Comparison of ENCODE assay signal across 34 cellular contexts in genomic region chr12:107096571-107096970, GRCh38. TPM values are rescaled to one million over a fixed set of nuclear protein-coding genes. Genes with fewer than 3 reads are reported as not detected.
A peak's percentile ranks its signal among the peaks of the same experiment; 100 is the strongest.
DNase-seq lines count a peak whose midpoint lies in the region; ATAC-seq, FAIRE-seq and TF ChIP-seq lines count a peak whose summit lies in the region.
"Had no signal": no experiment of that assay in that cellular context is flagged by ENCODE, and none has a peak within 500 bp of the region (broad histone marks: within the 10 kb centered on the region; RNA-seq: fewer than 3 reads in every experiment).

No MANE protein-coding gene starts in this region.

- CTCF ChIA-PET in A549 (lab: Yijun Ruan, JAX) = interaction anchor here (1.2 kb wide), 1 partner anchor 9 kb away, joined by 4 read pairs; no protein-coding TSS in a partner anchor
- CTCF ChIA-PET in HEK293 (lab: Yijun Ruan, JAX) = no interaction called here
- CTCF ChIA-PET in K562 (lab: Yijun Ruan, JAX; ENCODE audit: low intra/inter-chr PET ratio) = no interaction called here

- 7% methylated on average over 1 of the region's 3 CpGs for WGBS in A549 (ENCODE audit: missing lambda C conversion rate)
- WGBS in K562 (ENCODE audit: insufficient coverage, low coverage, missing lambda C conversion rate) = 0% methylated on average over 3 of the region's 3 CpGs
- WGBS in esophagus muscularis mucosa = 83% methylated on average over 3 of the region's 3 CpGs

- no peak for TF ChIP-seq POLR2A in A549 (IDR thresholded peaks at IDR 0.05; ENCODE audit: low read length)
- no peak for TF ChIP-seq POLR2A in K562 (conservative IDR thresholded peaks at IDR 0.05)
- TF ChIP-seq POLR2A in esophagus muscularis mucosa (IDR thresholded peaks at IDR 0.05; ENCODE audit: low read depth) = no peak

- H3K9me3 ChIP-seq in A549 = 0 out of 3 replicates have a peak, but pooled peaks cover 6% of the 10 kb centered on the region
- H3K9me3 ChIP-seq in HEK293 (ENCODE audit: control insufficient read depth, insufficient read depth, low read depth, low read length) = no peaks in the 10 kb centered on the region
- H3K9me3 ChIP-seq in K562 (replicated peaks; ENCODE audit: control insufficient read depth, insufficient read depth, low read depth, low read length) = no peaks in the 10 kb centered on the region
- no peaks in the 10 kb centered on the region for H3K9me3 ChIP-seq in esophagus muscularis mucosa
- H3K9me3 ChIP-seq: BE2C had no signal

- no peaks in the 10 kb centered on the region for H3K27me3 ChIP-seq in K562 (ENCODE audit: control insufficient read depth in 2 of 2, insufficient read depth in 2 of 2, low read length in 2 of 2)
- no peaks in the 10 kb centered on the region for H3K27me3 ChIP-seq in esophagus muscularis mucosa
- H3K27me3 ChIP-seq: BE2C; BLaER1; BLaER1 treated with 17β-estradiol and CSF1 and Interleukin-3, amounts not matched to agents 10 nM and 100 nM had no signal

- H3K4me1 ChIP-seq in A549 (peaks cover 11% of the 10 kb centered on the region), HEK293 (ENCODE audit: control insufficient read depth, insufficient read depth, low read length) (peaks cover 2% of the 10 kb centered on the region; the same call in 1 of the 2 replicates), K562 (replicated peaks in 1 of 2; ENCODE audit: control insufficient read depth in 2 of 2, insufficient read depth in 2 of 2, low read length in 2 of 2) (peaks cover 5 to 11% of the 10 kb centered on the region in 2 experiments; a peak in 4 of 5 replicates), esophagus muscularis mucosa (peaks cover 9 to 21% (median 14%) of the 10 kb centered on the region in 4 donors)

- POLR2A ChIA-PET in A549 (lab: Yijun Ruan, JAX) (no interaction called here), HEK293 (lab: Yijun Ruan, JAX) (no interaction called here), K562 (lab: Yijun Ruan, JAX) (no interaction called here)

- FAIRE-seq in A549 (lab: Jason Lieb, UNC) (no peak), K562 (lab: Jason Lieb, UNC) (no peak)
- FAIRE-seq: A204.1, D721Med had no signal

- no peak overlapping the region for H3K27ac ChIP-seq in A549
- no peak overlapping the region for H3K27ac ChIP-seq in HEK293 (ENCODE audit: extremely low read depth, low read depth, low read length)
- no peak overlapping the region for H3K27ac ChIP-seq in K562 (ENCODE audit: extremely low read depth, low read depth, low read length)
- H3K27ac ChIP-seq in esophagus muscularis mucosa (replicated peaks in 1 of 4) = no peak overlapping the region
- H3K27ac ChIP-seq: 22Rv1; BLaER1; BLaER1 treated with 17β-estradiol and CSF1 and Interleukin-3, amounts not matched to agents 10 nM and 100 nM; C4-2B had no signal

- no peak for DNase-seq in A549 (ENCODE audit: low read depth in 1 of 2, low spot score in 1 of 2)
- DNase-seq in K562 (ENCODE audit: extremely low read depth in 1 of 4, low spot score in 3 of 4) = no peak
- DNase-seq in esophagus muscularis mucosa (ENCODE audit: extremely low spot score) = peak; percentile 62
- no peak for DNase-seq in anterior cingulate cortex (lab: John Stamatoyannopoulos, UW)
- DNase-seq in stimulated activated CD4-positive, alpha-beta T cell treated with anti-CD3 and anti-CD28 coated beads, Interleukin-1b, Interleukin-23, amount 100 ng/mL, for 48 hours = no peak
- no peak for DNase-seq in amniotic stem cell (lab: John Stamatoyannopoulos, UW)
- DNase-seq: 8988T; ACHN; AML-193; BE2C; C1 segment of cervical spinal cord; Caco-2; Calu3; CD4-positive, alpha-beta memory T cell; CD4-positive, alpha-beta T cell; CD4-positive, CD25-positive, alpha-beta regulatory T cell; CD8-positive, alpha-beta memory T cell; CD8-positive, alpha-beta T cell; COR-L47; DMS 273 treated with DMSO at 0.1 percent for 48 hours; DMS153; DMS53; DMS79; DMS79 treated with DMSO at 0.1 percent for 48 hours; DND-41; EL had no signal

- H4K20me1 ChIP-seq in K562 (replicated peaks; ENCODE audit: control insufficient read depth, insufficient read depth, low read length) = peaks cover 5% of the 10 kb centered on the region

- TF ChIP-seq EP300 in A549 (IDR thresholded peaks at IDR 0.05) (no peak), K562 (IDR thresholded peaks at IDR 0.05; ENCODE audit: low read length) (no peak), esophagus muscularis mucosa (IDR thresholded peaks at IDR 0.05) (no peak)

- TF ChIP-seq CTCF in A549 (IDR thresholded peaks at IDR 0.05) = no peak
- no peak for TF ChIP-seq CTCF in HEK293 (tag by site-specific recombination; IDR thresholded peaks at IDR 0.05)
- TF ChIP-seq CTCF in K562 (IDR thresholded peaks at IDR 0.05 in 2 of 3, conservative IDR thresholded peaks at IDR 0.05 in 1 of 3; ENCODE audit: insufficient read depth in 2 of 3, low read depth in 1 of 3, low read length in 3 of 3) = no peak
- no peak for TF ChIP-seq CTCF in esophagus muscularis mucosa (IDR thresholded peaks at IDR 0.05)

- H3K4me2 ChIP-seq in A549 (no peak overlapping the region), K562 (ENCODE audit: insufficient read depth, low read length) (no peak overlapping the region)
- H3K4me2 ChIP-seq: BLaER1; BLaER1 treated with 17β-estradiol and CSF1 and Interleukin-3, amounts not matched to agents 10 nM and 100 nM had no signal

- no peak overlapping the region for H3K9ac ChIP-seq in K562 (ENCODE audit: insufficient read depth in 1 of 2, low read depth in 2 of 2, low read length in 2 of 2)
- H3K9ac ChIP-seq: BLaER1; BLaER1 treated with 17β-estradiol and CSF1 and Interleukin-3, amounts not matched to agents 10 nM and 100 nM had no signal

- ATAC-seq in A549 (no peak), K562 (no peak), HG02981 (IDR thresholded peaks at IDR 0.05; ENCODE audit: unreplicated experiment) (no peak)
- ATAC-seq: CD8-positive, alpha-beta T cell had no signal

- in situ Hi-C loops in K562 (cut with MboI) = no loop called here

- H3K36me3 ChIP-seq in HEK293 (ENCODE audit: control insufficient read depth in 2 of 2, insufficient read depth in 1 of 2, low read length in 2 of 2) = no peaks in the 10 kb centered on the region
- H3K36me3 ChIP-seq in K562 (ENCODE audit: control insufficient read depth, insufficient read depth, low read length) = no peaks in the 10 kb centered on the region
- no peaks in the 10 kb centered on the region for H3K36me3 ChIP-seq in esophagus muscularis mucosa
- H3K36me3 ChIP-seq: BE2C; BLaER1; BLaER1 treated with 17β-estradiol and CSF1 and Interleukin-3, amounts not matched to agents 10 nM and 100 nM had no signal

- no peaks in the 10 kb centered on the region for H3K9me1 ChIP-seq in K562 (ENCODE audit: control insufficient read depth, insufficient read depth, low read length)

- TF ChIP-seq RAD21 in A549 (conservative IDR thresholded peaks at IDR 0.05 in 1 of 2, IDR thresholded peaks at IDR 0.05 in 1 of 2) = no peak
- TF ChIP-seq RAD21 in K562 (CRISPR knock-in tag; conservative IDR thresholded peaks at IDR 0.05 in 1 of 2, IDR thresholded peaks at IDR 0.05 in 1 of 2) = no peak

- H3K4me3 ChIP-seq in A549 = no peak overlapping the region
- H3K4me3 ChIP-seq in HEK293 (ENCODE audit: low read depth, low read length) = no peak overlapping the region
- H3K4me3 ChIP-seq in K562 = no peak overlapping the region
- no peak overlapping the region for H3K4me3 ChIP-seq in esophagus muscularis mucosa
- H3K4me3 ChIP-seq: BLaER1; BLaER1 treated with 17β-estradiol and CSF1 and Interleukin-3, amounts not matched to agents 10 nM and 100 nM had no signal

- no peak overlapping the region for H2AFZ ChIP-seq in K562 (ENCODE audit: low read depth, low read length)

- intact Hi-C loops in K562 (cut with micrococcal nuclease) = no loop called here
- intact Hi-C loops in esophagus muscularis mucosa (cut with DNase I) = no loop called here

- no TSS peak for BruUV-seq in K562 (replicated peaks; lab: Mats Ljungman, UMichigan)

- peaks cover 16% of the 10 kb centered on the region for H3K79me2 ChIP-seq in K562 (ENCODE audit: control insufficient read depth, insufficient read depth, low read length)

TF ChIP-seq in A549, 52 proteins besides CTCF, POLR2A, EP300 and RAD21:
- TF ChIP-seq ZFP36 (IDR thresholded peaks at IDR 0.05; ENCODE audit: borderline replicate concordance, partially characterized antibody) = peak; percentile 85
- TF ChIP-seq ESRRA (IDR thresholded peaks at IDR 0.05; ENCODE audit: borderline replicate concordance, low read length) = no peak

TF ChIP-seq in HEK293, 187 proteins besides CTCF, POLR2A, EP300 and RAD21:
- TF ChIP-seq SETDB1 (IDR thresholded peaks at IDR 0.05; ENCODE audit: insufficient read length, low read length) (peak; percentile 62), YY2 (tag by site-specific recombination; IDR thresholded peaks at IDR 0.05) (no peak), ZNF585B (tag by site-specific recombination; IDR thresholded peaks at IDR 0.05) (peak; percentile 98)

TF ChIP-seq in K562, 482 proteins besides CTCF, POLR2A, EP300 and RAD21 (continues in another document):
- TF ChIP-seq SUPT5H (IDR thresholded peaks at IDR 0.05) (no peak), TRIM28 (IDR thresholded peaks at IDR 0.05) (peak; percentile 52; the same call in 1 of the 2 replicates), CEBPB (tag; IDR thresholded peaks at IDR 0.05) (no peak), ZFP36 (IDR thresholded peaks at IDR 0.05; ENCODE audit: low read depth, low read length, partially characterized antibody) (peak; percentile 49)

RNA-seq across cellular contexts. Expression of gene CRY1, which starts 3.2 kb away (rescaled TPM):
- polyA plus RNA-seq in A549 (2011; rRNA removed) = 17.6 and 26.1 TPM in 2 replicates
- 7.5 and 13.2 TPM in 2 replicates for polyA plus RNA-seq in A549 (2012; cell fraction: cytosol; rRNA removed)
- 19.7 and 21.9 TPM in 2 replicates for polyA plus RNA-seq in A549 (2012; cell fraction: nucleus; rRNA removed)
- 14.9 to 16.1 TPM (median 15.8 TPM) in 3 replicates for polyA plus RNA-seq in A549 (2017; fragmentation: RNase III; extraction: RNeasy Plus Mini Kit Qiagen cat#74134 plus additional on column Dnase treatment)
- 9.5 and 10.3 TPM in 2 replicates for polyA minus RNA-seq in A549 (2011; rRNA and poly(A)+ RNA removed)
- 33.7 and 80.9 TPM in 2 replicates for total RNA-seq in K562 (2011; cell fraction: chromatin; rRNA removed; ENCODE audit: low replicate concordance)
- total RNA-seq in K562 (2011; cell fraction: nucleolus; rRNA removed) = 18.8 and 19.5 TPM in 2 replicates
- total RNA-seq in K562 (2011; cell fraction: nucleoplasm; rRNA removed) = 20.0 and 23.1 TPM in 2 replicates
- total RNA-seq in K562 (2014; rRNA removed) = 21.8 and 26.0 TPM in 2 replicates
- total RNA-seq in K562 (2014; rRNA removed; fragmentation: Illumina TruSeq; extraction: Trizol) = 26.0 and 29.7 TPM in 2 replicates
- total RNA-seq in K562 (2015; rRNA removed; fragmentation: Illumina TruSeq; extraction: Trizol) = 23.3 and 24.9 TPM in 2 replicates
- total RNA-seq in K562 (2021) = 32.6 and 34.0 TPM in 2 replicates
- 33.3 and 38.2 TPM in 2 replicates for polyA plus RNA-seq in K562 (2011; rRNA removed)
- polyA plus RNA-seq in K562 (2011; cell fraction: cytosol; rRNA removed) = 14.3 and 29.4 TPM in 2 replicates
- polyA plus RNA-seq in K562 (2011; cell fraction: nucleus; rRNA removed) = 54.9 and 80.7 TPM in 2 replicates
- 17.6 and 22.2 TPM in 2 replicates for polyA plus RNA-seq in K562 (2012)
- 22.2 and 26.9 TPM in 2 replicates for polyA plus RNA-seq in K562 (2014; fragmentation: Illumina TruSeq; extraction: Trizol)
- 1 to 10 TPM; 8.7 to 9.4 TPM for polyA plus RNA-seq in K562 (2014; fragmentation: Nextera tagmentation; extraction: Ambion mirVana)
- 25.2 and 25.8 TPM in 2 replicates for polyA plus RNA-seq in K562 (2014; rRNA removed)
- 24.4 and 30.6 TPM in 2 replicates for polyA minus RNA-seq in K562 (2011; rRNA and poly(A)+ RNA removed)
- polyA minus RNA-seq in K562 (2011; cell fraction: cytosol; rRNA and poly(A)+ RNA removed) = 12.1 and 12.2 TPM in 2 replicates
- polyA minus RNA-seq in K562 (2011; cell fraction: nucleus; rRNA and poly(A)+ RNA removed) = 28.9 and 43.4 TPM in 2 replicates
- total RNA-seq in esophagus muscularis mucosa = 10 to 100 TPM; 29.1 to 42.9 (median 34.9) TPM
